12 cellular contexts compared by ENCODE assay signal in genomic region chr18:8801263-8801901, GRCh38.
DNase-seq lines count a peak whose midpoint lies in the region; ATAC-seq and TF ChIP-seq lines count a peak whose summit lies in the region.
"Had no signal": no experiment of that assay in that cellular context is flagged by ENCODE, and none has a peak within 500 bp of the region (broad histone marks: within the 10 kb centered on the region; RNA-seq: fewer than 3 reads in every experiment).

No MANE protein-coding gene starts in this region.

- CTCF ChIA-PET in Panc1 (lab: Charles Lee) = no interaction called here

- H3K4me3 ChIP-seq in Panc1 (ENCODE audit: low read depth in 2 of 2, low read length in 2 of 2) = no peak overlapping the region
- no peak overlapping the region for H3K4me3 ChIP-seq in esophagus (ENCODE audit: low read depth in 1 of 2, low read length in 2 of 2)
- H3K4me3 ChIP-seq: upper lobe of right lung had no signal

- TF ChIP-seq CTCF in Panc1 (IDR thresholded peaks at IDR 0.05) = no peak

- ATAC-seq in Panc1 = no peak
- ATAC-seq in HG03432 (IDR thresholded peaks at IDR 0.05; ENCODE audit: unreplicated experiment) = no peak

- POLR2A ChIA-PET in Panc1 (lab: Charles Lee) = no interaction called here

- 71 to 76% methylated on average over 9 of the region's 9 CpGs for WGBS in esophagus, 2 donors

- in situ Hi-C loops in Panc1 (cut with HindIII; ENCODE audit: low pct_unique_long_range_greater_than_20kb, low sequenced_read_pairs) = no loop called here

- no TSS peak for BruUV-seq in Panc1 (replicated peaks; lab: Mats Ljungman, UMichigan)

- peaks cover 38% of the 10 kb centered on the region for H3K4me1 ChIP-seq in Panc1 (ENCODE audit: control insufficient read depth, insufficient read depth, low read length)
- H3K4me1 ChIP-seq in esophagus (ENCODE audit: control insufficient read depth in 2 of 2, insufficient read depth in 2 of 2, low read length in 1 of 2) = peaks cover 0 to 2% of the 10 kb centered on the region in 2 donors

- H3K9me3 ChIP-seq in Panc1 (ENCODE audit: control insufficient read depth, insufficient read depth, low read depth, low read length) (no peaks in the 10 kb centered on the region), esophagus (ENCODE audit: control insufficient read depth in 2 of 2, insufficient read depth in 1 of 2, low read depth in 1 of 2, low read length in 1 of 2) (no peaks in the 10 kb centered on the region)
- H3K9me3 ChIP-seq: upper lobe of right lung had no signal

- H3K36me3 ChIP-seq in Panc1 (ENCODE audit: control insufficient read depth, insufficient read depth, low read length) (peaks cover 4% of the 10 kb centered on the region), esophagus (ENCODE audit: control insufficient read depth in 2 of 2, insufficient read depth in 2 of 2, low read length in 1 of 2) (no peaks in the 10 kb centered on the region)
- H3K36me3 ChIP-seq: upper lobe of right lung had no signal

- H3K27ac ChIP-seq in Panc1 (ENCODE audit: low read length) (peak overlapping the region; percentile 81), esophagus (ENCODE audit: low read depth in 2 of 2, low read length in 1 of 2) (peak overlapping the region; percentile 6 to 76)

- no peaks in the 10 kb centered on the region for H3K27me3 ChIP-seq in Panc1 (ENCODE audit: control insufficient read depth, insufficient read depth, low read length)
- no peaks in the 10 kb centered on the region for H3K27me3 ChIP-seq in esophagus (ENCODE audit: control insufficient read depth in 1 of 2, insufficient read depth in 2 of 2, low read length in 2 of 2)
- H3K27me3 ChIP-seq: upper lobe of right lung had no signal

- intact Hi-C loops in Panc1 (cut with micrococcal nuclease; ENCODE audit: unreplicated experiment) = loop anchor here (10.0 kb wide), 1 partner anchor 183 kb away; no protein-coding TSS in a partner anchor

- DNase-seq in EH (ENCODE audit: low read depth) (peak; percentile 96), Panc1 (ENCODE audit: low read depth, low spot score) (peak; percentile 47), non-pigmented ciliary epithelial cell (ENCODE audit: low read depth) (peak; percentile 82), NCI-H2227 treated with DMSO at 0.1 percent for 48 hours (lab: John Stamatoyannopoulos, UW) (no peak), NCI-H146 (lab: John Stamatoyannopoulos, UW) (no peak)
- DNase-seq in activated CD4-positive, alpha-beta T cell treated with anti-CD3 and anti-CD28 coated beads, Interleukin-2, amount 50 U/mL, for 1 hour = no peak
- DNase-seq: activated B cell treated with CpG ODN at 0.5 μM for 24 hours; activated effector memory CD4-positive, alpha-beta T cell treated with Interleukin-2 at 50 U/mL for 16 hours; Kasumi-1; upper lobe of right lung had no signal

Comparison
In these comparisons a context has a peak if more than half of its experiments do, and no peak if none do; other contexts are left out.
1. DNase-seq: peak in EH (single experiment), Panc1 (single experiment) and non-pigmented ciliary epithelial cell (single experiment); none in NCI-H2227 treated with DMSO at 0.1 percent for 48 hours (single experiment), activated CD4-positive, alpha-beta T cell treated with anti-CD3 and anti-CD28 coated beads, Interleukin-2, amount 50 U/mL, for 1 hour (single experiment) and NCI-H146 (single experiment).